Comparison of ENCODE assay signal across 8 cellular contexts in the genomic region with DNA sequence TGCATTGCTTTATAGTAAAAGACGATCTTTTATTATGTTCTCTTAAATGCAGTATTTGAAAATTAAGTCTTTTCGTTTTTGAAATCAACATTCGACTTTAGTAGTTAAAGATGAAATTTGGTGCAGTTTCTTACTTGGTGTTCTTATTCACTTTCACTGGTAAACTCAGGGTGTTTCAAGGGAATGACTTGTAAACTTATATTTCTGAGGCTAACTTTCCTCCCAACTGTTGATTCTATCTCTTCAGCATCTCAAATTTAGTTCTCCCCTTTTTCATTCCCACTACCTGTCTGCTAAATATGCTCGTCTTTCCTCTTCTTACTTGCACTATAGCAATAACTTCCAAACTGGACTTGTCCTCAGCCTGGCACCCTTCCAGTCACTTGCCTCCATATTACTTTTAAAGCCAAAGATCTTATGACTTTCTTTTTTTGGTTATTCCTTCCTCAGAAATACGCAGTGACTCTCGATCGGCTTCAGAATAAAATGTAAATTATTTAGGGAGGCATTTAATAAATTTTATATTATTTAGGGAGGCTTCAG. TPM values are rescaled to one million over a fixed set of nuclear protein-coding genes. Genes with fewer than 3 reads are reported as not detected.
DNase-seq lines count a peak whose midpoint lies in the region; ATAC-seq and TF ChIP-seq lines count a peak whose summit lies in the region.

No MANE protein-coding gene starts in this region.

- ATAC-seq in heart left ventricle (no peak), Right ventricle myocardium superior (ENCODE audit: poor library complexity) (no peak), upper lobe of right lung (no peak)

- peak overlapping the region; percentile 49 to 99 (median 93) for H3K4me3 ChIP-seq in heart left ventricle
- peak overlapping the region; percentile 78 for H3K4me3 ChIP-seq in astrocyte of the cerebellum (ENCODE audit: low read depth, low read length)
- H3K4me3 ChIP-seq in lower leg skin (ENCODE audit: low read depth, poor library complexity, severe bottlenecking): peak overlapping the region; percentile 72
- peak overlapping the region; percentile 94 for H3K4me3 ChIP-seq in upper lobe of right lung

- TF ChIP-seq CTCF in heart left ventricle (IDR thresholded peaks at IDR 0.05): no peak
- no peak for TF ChIP-seq CTCF in astrocyte of the cerebellum (IDR thresholded peaks at IDR 0.05; ENCODE audit: low read depth, low read length, missing control alignments)
- no peak for TF ChIP-seq CTCF in lower leg skin (IDR thresholded peaks at IDR 0.05)
- TF ChIP-seq CTCF in upper lobe of right lung (IDR thresholded peaks at IDR 0.05): no peak

- TF ChIP-seq POLR2A in heart left ventricle (IDR thresholded peaks at IDR 0.05) (no peak), lower leg skin (IDR thresholded peaks at IDR 0.05) (no peak)

- H3K27me3 ChIP-seq in heart left ventricle (no peaks in the 10 kb centered on the region), upper lobe of right lung (no peaks in the 10 kb centered on the region)

- H3K27ac ChIP-seq in heart left ventricle: peak overlapping the region in 5 of 12 donors; percentile 59 to 85 (median 73)
- H3K27ac ChIP-seq in upper lobe of right lung: peak overlapping the region; percentile 86

- intact Hi-C loops in heart left ventricle (cut with DNase I) (loop anchor here in 2 of 10 donors (2.0 to 10.0 kb wide), 2 partner anchors 64 to 164 kb away; a partner anchor contains a TSS), Right ventricle myocardium superior (cut with DNase I) (no loop called here), lower leg skin (cut with DNase I; ENCODE audit: low total_unique reads) (loop anchor here (5.0 kb wide), 1 partner anchor 1883 kb away; no protein-coding TSS in a partner anchor), upper lobe of right lung (cut with DNase I) (no loop called here)

- in situ Hi-C loops in astrocyte of the cerebellum (cut with HindIII; ENCODE audit: low sequenced_read_pairs): no loop called here

- H3K4me1 ChIP-seq in heart left ventricle (peaks cover 0 to 28% (median 11%) of the 10 kb centered on the region in 12 donors), upper lobe of right lung (peaks cover 13% of the 10 kb centered on the region)

- WGBS in heart left ventricle, 4 donors: 53 to 55% (median 54%) methylated on average over 7 of the region's 7 CpGs
- WGBS in lower leg skin, 2 donors: 52 to 53% methylated on average over 7 of the region's 7 CpGs

- H3K9me3 ChIP-seq in heart left ventricle (no peaks in the 10 kb centered on the region), upper lobe of right lung (no peaks in the 10 kb centered on the region)

- H3K36me3 ChIP-seq in heart left ventricle (peaks cover 0 to 15% (median 6%) of the 10 kb centered on the region in 9 donors), upper lobe of right lung (peaks cover 9% of the 10 kb centered on the region)

- DNase-seq in heart left ventricle (no peak), Right ventricle myocardium superior (no peak), astrocyte of the cerebellum (ENCODE audit: low read depth) (no peak), lower leg skin (ENCODE audit: low spot score in 2 of 2) (no peak), upper lobe of right lung (no peak), A172 (ENCODE audit: low spot score) (no peak), cerebellum (ENCODE audit: low spot score) (no peak)
- no peak for DNase-seq in activated CD4-positive, alpha-beta T cell treated with anti-CD3 and anti-CD28 coated beads for 1 hour

RNA-seq across cellular contexts. Expression of a gene that starts 1.0 kb away (rescaled TPM):
- total RNA-seq in heart left ventricle (10 to 100 TPM in 2 of 9 donors, 1 to 10 TPM in 7; 5.2 to 10.9 (median 7.1) TPM), Right ventricle myocardium superior (7.7 TPM), lower leg skin (10 to 100 TPM; 19.6 to 23.9 (median 22.4) TPM), upper lobe of right lung (30.4 TPM), cerebellum (32.1 TPM)
- polyA plus RNA-seq in heart left ventricle: 1 to 10 TPM; 4.4 to 6.4 TPM
- total RNA-seq in A172 (2014; rRNA removed; shearing (Covaris generic)): 32.1 and 41.6 TPM in 2 replicates
